8 cellular contexts compared by ENCODE assay signal in genomic region chr1:94962745-94963265, GRCh38. TPM values are rescaled to one million over a fixed set of nuclear protein-coding genes. Genes with fewer than 3 reads are reported as not detected.
DNase-seq lines count a peak whose midpoint lies in the region; ATAC-seq and TF ChIP-seq lines count a peak whose summit lies in the region.

No MANE protein-coding gene starts in this region.

- DNase-seq in GF-D8 (lab: John Stamatoyannopoulos, UW) (peak; percentile 3), fibroblast of the aortic adventitia (ENCODE audit: low read depth) (peak; percentile 63), retina (peak; percentile 46), NCI-H1105 treated with DMSO at 0.1 percent for 48 hours (lab: John Stamatoyannopoulos, UW) (no peak), ecto neural progenitor cell (ENCODE audit: low spot score) (no peak)
- peak; percentile 16 to 35 for DNase-seq in activated CD4-positive, alpha-beta T cell treated with anti-CD3 and anti-CD28 coated beads, Interleukin-2, amount 50 U/mL, for 48 hours

- H3K4me3 ChIP-seq in fibroblast of the aortic adventitia (ENCODE audit: low read depth, low read length) = peak overlapping the region; percentile 60

- H3K27me3 Mint-ChIP-seq in IgD-negative memory B cell = no peaks in the 10 kb centered on the region

- ATAC-seq in GM21528 (IDR thresholded peaks at IDR 0.05; ENCODE audit: low FRiP score, unreplicated experiment) = peak; percentile 97

- H3K36me3 Mint-ChIP-seq in IgD-negative memory B cell = peaks cover under 1% of the 10 kb centered on the region

- H3K4me1 Mint-ChIP-seq in IgD-negative memory B cell = peaks cover 10 to 18% (median 17%) of the 10 kb centered on the region in 3 donors

- peak overlapping the region; percentile 3 to 71 (median 63) for H3K27ac Mint-ChIP-seq in IgD-negative memory B cell

- H3K4me3 Mint-ChIP-seq in IgD-negative memory B cell = peak overlapping the region; percentile 75 to 95 (median 88)

- H3K9me3 Mint-ChIP-seq in IgD-negative memory B cell = no peaks in the 10 kb centered on the region

- TF ChIP-seq CTCF in fibroblast of the aortic adventitia (IDR thresholded peaks at IDR 0.05; ENCODE audit: insufficient read depth, low read length) = no peak

RNA-seq across cellular contexts. Expression of gene CNN3, which starts 35.9 kb away (rescaled TPM):
- polyA plus RNA-seq in IgD-negative memory B cell = 4.2 TPM
- 211 and 318 TPM in 2 replicates for total RNA-seq in fibroblast of the aortic adventitia (ENCODE audit: low replicate concordance)

Comparison
In these comparisons a context has a peak if more than half of its experiments do, and no peak if none do; other contexts are left out.
1. DNase-seq: peak in GF-D8 (single experiment), activated CD4-positive, alpha-beta T cell treated with anti-CD3 and anti-CD28 coated beads, Interleukin-2, amount 50 U/mL, for 48 hours (2 of 2), fibroblast of the aortic adventitia (single experiment) and retina (single experiment); none in NCI-H1105 treated with DMSO at 0.1 percent for 48 hours (single experiment) and ecto neural progenitor cell (single experiment).